ENCODE assay signal across 20 cellular contexts in the genomic region with DNA sequence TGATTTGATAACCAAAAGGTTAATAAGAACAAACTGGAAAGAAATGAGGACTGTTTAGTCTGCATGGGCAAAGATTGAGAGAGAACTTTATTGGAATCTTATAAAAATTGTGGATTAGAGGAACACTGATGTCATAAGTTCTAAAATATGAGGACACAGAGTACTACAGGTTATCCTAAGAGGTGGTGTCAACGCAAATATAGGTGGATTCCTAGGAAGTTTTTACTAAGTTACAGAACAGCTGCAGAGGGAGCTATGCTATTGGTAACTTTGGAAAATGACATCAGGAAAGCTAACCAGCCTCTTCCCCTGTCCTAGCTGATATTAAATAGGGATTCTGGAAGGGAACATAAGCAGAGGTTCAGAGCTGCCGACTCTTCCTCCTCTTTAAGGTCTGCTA.
"Had no signal": no experiment of that assay in that cellular context is flagged by ENCODE, and none has a peak within 500 bp of the region (broad histone marks: within the 10 kb centered on the region; RNA-seq: fewer than 3 reads in every experiment).

No MANE protein-coding gene starts in this region.

- ATAC-seq: activated CD8-positive, alpha-beta T cell treated with anti-CD3 and anti-CD28 coated beads for 36 hours; activated T-cell treated with anti-CD3 and anti-CD28 coated beads, Interleukin-2, amount 50 U/mL, for 4 hours; sciatic nerve; WTC11 had no signal

- H3K9me3 Mint-ChIP-seq: activated CD8-positive, alpha-beta T cell treated with anti-CD3 and anti-CD28 coated beads for 36 hours; activated T-cell treated with anti-CD3 and anti-CD28 coated beads, Interleukin-2, amount 50 U/mL, for 4 hours; nephron; WTC11 had no signal

- DNase-seq: activated CD4-positive, alpha-beta T cell treated with anti-CD3 and anti-CD28 coated beads for 4 hours; activated CD8-positive, alpha-beta T cell treated with anti-CD3 and anti-CD28 coated beads for 36 hours; activated effector memory CD4-positive, alpha-beta T cell treated with Interleukin-2 at 50 U/mL for 16 hours; activated naive CD4-positive, alpha-beta T cell treated with anti-CD3 and anti-CD28 coated beads, Interleukin-2, amount 50 U/mL, for 16 hours; activated T-cell treated with anti-CD3 and anti-CD28 coated beads, Interleukin-2, amount 50 U/mL, for 4 hours; adrenal gland; central memory CD4-positive, alpha-beta T cell; cortex of kidney; effector memory CD4-positive, alpha-beta T cell; heart right ventricle; left cardiac atrium; nucleus accumbens; SHP77 treated with DMSO at 0.1 percent for 48 hours; stimulated activated CD4-positive, alpha-beta T cell treated with anti-CD3 and anti-CD28 coated beads, Interleukin-12 subunit alpha, Interleukin-12 subunit beta, amount 100 ng/mL, for 4 hours; stimulated activated CD4-positive, alpha-beta T cell treated with anti-CD3 and anti-CD28 coated beads, Interleukin-2, amount 100 ng/mL, for 24 hours had no signal

- H3K36me3 Mint-ChIP-seq: WTC11 had no signal

- H3K27me3 Mint-ChIP-seq: progenitor cell of endocrine pancreas had no signal

- H3K4me3 Mint-ChIP-seq: activated CD8-positive, alpha-beta T cell treated with anti-CD3 and anti-CD28 coated beads for 36 hours; activated T-cell treated with anti-CD3 and anti-CD28 coated beads, Interleukin-2, amount 50 U/mL, for 4 hours; nephron; WTC11 had no signal

- H3K27ac Mint-ChIP-seq: activated CD8-positive, alpha-beta T cell treated with anti-CD3 and anti-CD28 coated beads for 36 hours; nephron; progenitor cell of endocrine pancreas; WTC11 had no signal

- H3K27ac ChIP-seq: adrenal gland had no signal

- H3K9me3 ChIP-seq: adrenal gland, body of pancreas, heart right ventricle had no signal

- H3K4me3 ChIP-seq: adrenal gland, body of pancreas, heart right ventricle had no signal

- H3K36me3 ChIP-seq: adrenal gland, heart right ventricle had no signal

- H3K27me3 ChIP-seq: adrenal gland, body of pancreas, heart right ventricle had no signal
